ENCODE assay signal across 8 cellular contexts in the genomic region with DNA sequence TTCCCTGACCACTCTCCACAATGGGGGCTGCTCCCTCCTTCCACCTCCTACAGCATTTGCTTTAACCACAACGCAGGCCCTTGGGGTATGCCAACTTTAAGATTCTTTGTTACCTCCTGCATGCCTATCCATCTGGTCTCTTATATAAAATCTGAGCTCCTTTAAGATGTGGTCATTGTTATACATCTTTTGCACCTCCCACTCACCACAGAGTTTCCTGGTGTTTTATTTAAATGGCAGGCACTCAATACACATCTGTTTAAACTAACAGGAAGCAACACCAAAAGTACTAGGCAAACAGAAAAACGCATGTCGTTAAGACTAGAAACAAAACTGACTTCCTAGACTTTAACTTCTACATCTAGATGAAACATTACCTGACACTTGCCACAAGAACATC. TPM values are rescaled to one million over a fixed set of nuclear protein-coding genes. Genes with fewer than 3 reads are reported as not detected.
DNase-seq lines count a peak whose midpoint lies in the region; ATAC-seq, FAIRE-seq and TF ChIP-seq lines count a peak whose summit lies in the region.

No MANE protein-coding gene starts in this region.

- H3K79me2 ChIP-seq in SK-N-SH (ENCODE audit: insufficient read depth), result peaks cover 37% of the 10 kb centered on the region

- H3K4me3 ChIP-seq in Peyer's patch (no peak overlapping the region), SK-N-SH (ENCODE audit: low read depth in 2 of 2, low read length in 1 of 2) (no peak overlapping the region)

- H2AFZ ChIP-seq in SK-N-SH (ENCODE audit: low read depth), result no peak overlapping the region

- ATAC-seq in GM18505 (IDR thresholded peaks at IDR 0.05; ENCODE audit: unreplicated experiment), result peak; percentile 60
- ATAC-seq in GM21360 (IDR thresholded peaks at IDR 0.05; ENCODE audit: unreplicated experiment), result peak; percentile 47
- peak; percentile 90 for ATAC-seq in HG03354 (IDR thresholded peaks at IDR 0.05; ENCODE audit: poor library complexity, severe bottlenecking, unreplicated experiment)

- H3K27ac ChIP-seq in Peyer's patch, result no peak overlapping the region
- no peak overlapping the region for H3K27ac ChIP-seq in SK-N-SH (ENCODE audit: low read depth in 2 of 2, low read length in 1 of 2)

- no peak for TF ChIP-seq RAD21 in SK-N-SH (IDR thresholded peaks at IDR 0.05; ENCODE audit: low read length)

- H3F3A ChIP-seq in SK-N-SH (replicated peaks; ENCODE audit: insufficient read depth), result no peaks in the 10 kb centered on the region

- FAIRE-seq in GM12892 (lab: Jason Lieb, UNC), result no peak

- no peaks in the 10 kb centered on the region for H3K36me3 ChIP-seq in Peyer's patch
- H3K36me3 ChIP-seq in SK-N-SH (replicated peaks in 1 of 2; ENCODE audit: control insufficient read depth in 1 of 2, insufficient read depth in 2 of 2, low read length in 1 of 2), result no peaks in the 10 kb centered on the region

- no peaks in the 10 kb centered on the region for H3K9me2 ChIP-seq in SK-N-SH

- TF ChIP-seq POLR2A in GM18505 (IDR thresholded peaks at IDR 0.05; ENCODE audit: borderline replicate concordance, extremely low read depth, insufficient read depth, insufficient read length), result no peak
- TF ChIP-seq POLR2A in Peyer's patch (IDR thresholded peaks at IDR 0.05), result no peak
- no peak for TF ChIP-seq POLR2A in GM12892 (IDR thresholded peaks at IDR 0.05; ENCODE audit: low read depth, low read length)

- H3K27me3 ChIP-seq in Peyer's patch (no peaks in the 10 kb centered on the region), SK-N-SH (ENCODE audit: insufficient read depth) (no peaks in the 10 kb centered on the region)

- H4K20me1 ChIP-seq in SK-N-SH (ENCODE audit: insufficient read depth), result 0 out of 2 replicates have a peak, but pooled peaks cover 17% of the 10 kb centered on the region

- peak; percentile 17 for DNase-seq in effector CD4-positive, alpha-beta T cell
- DNase-seq in Peyer's patch (no peak), SK-N-SH (no peak), GM12892 (ENCODE audit: insufficient read length) (no peak), COR-L47 (lab: John Stamatoyannopoulos, UW) (no peak)

- no peak for TF ChIP-seq EP300 in SK-N-SH (IDR thresholded peaks at IDR 0.05; ENCODE audit: borderline replicate concordance in 1 of 2, low read depth in 1 of 2, low read length in 1 of 2)

- no peak overlapping the region for H3K9ac ChIP-seq in SK-N-SH

- H3K4me2 ChIP-seq in SK-N-SH, result no peak overlapping the region

- no peaks in the 10 kb centered on the region for H3K9me3 ChIP-seq in Peyer's patch
- no peaks in the 10 kb centered on the region for H3K9me3 ChIP-seq in SK-N-SH

- CTCF ChIA-PET in SK-N-SH (lab: Yijun Ruan, JAX), result interaction anchor here (0.9 to 1.0 kb wide), 2 partner anchors 13 to 116 kb away, joined by 3 read pairs; no protein-coding TSS in a partner anchor

- TF ChIP-seq CTCF in Peyer's patch (IDR thresholded peaks at IDR 0.05) (no peak), SK-N-SH (IDR thresholded peaks at IDR 0.05) (no peak)

- 90% methylated on average over 3 of the region's 3 CpGs for WGBS in SK-N-SH (ENCODE audit: low lambda C conversion rate)

- H3K4me1 ChIP-seq in Peyer's patch, result peaks cover 0 to 9% (median 0%) of the 10 kb centered on the region in 4 donors
- H3K4me1 ChIP-seq in SK-N-SH (ENCODE audit: control insufficient read depth in 1 of 2, insufficient read depth in 2 of 2, low read depth in 1 of 2, low read length in 1 of 2), result no peaks in the 10 kb centered on the region; a peak in 1 of 4 replicates

- POLR2A ChIA-PET in SK-N-SH (lab: Yijun Ruan, JAX), result no interaction called here

TF ChIP-seq in SK-N-SH, 30 proteins besides CTCF, POLR2A, EP300 and RAD21:
- TF ChIP-seq, protein P1, sequence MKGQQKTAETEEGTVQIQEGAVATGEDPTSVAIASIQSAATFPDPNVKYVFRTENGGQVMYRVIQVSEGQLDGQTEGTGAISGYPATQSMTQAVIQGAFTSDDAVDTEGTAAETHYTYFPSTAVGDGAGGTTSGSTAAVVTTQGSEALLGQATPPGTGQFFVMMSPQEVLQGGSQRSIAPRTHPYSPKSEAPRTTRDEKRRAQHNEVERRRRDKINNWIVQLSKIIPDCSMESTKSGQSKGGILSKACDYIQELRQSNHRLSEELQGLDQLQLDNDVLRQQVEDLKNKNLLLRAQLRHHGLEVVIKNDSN (IDR thresholded peaks at IDR 0.05; ENCODE audit: borderline replicate concordance, low read depth), result no peak
- TF ChIP-seq ELF1 (IDR thresholded peaks at IDR 0.05) (no peak), SIN3A (IDR thresholded peaks at IDR 0.05; ENCODE audit: borderline replicate concordance, low read depth, low read length) (no peak), GABPA (IDR thresholded peaks at IDR 0.05; ENCODE audit: low read depth) (no peak), FOXM1 (IDR thresholded peaks at IDR 0.05; ENCODE audit: low read depth) (no peak), TAF1 (IDR thresholded peaks at IDR 0.05; ENCODE audit: borderline replicate concordance, low read depth, low read length) (no peak), MEF2A (IDR thresholded peaks at IDR 0.05; ENCODE audit: borderline replicate concordance, low read depth) (no peak)
- TF ChIP-seq, protein P2, sequence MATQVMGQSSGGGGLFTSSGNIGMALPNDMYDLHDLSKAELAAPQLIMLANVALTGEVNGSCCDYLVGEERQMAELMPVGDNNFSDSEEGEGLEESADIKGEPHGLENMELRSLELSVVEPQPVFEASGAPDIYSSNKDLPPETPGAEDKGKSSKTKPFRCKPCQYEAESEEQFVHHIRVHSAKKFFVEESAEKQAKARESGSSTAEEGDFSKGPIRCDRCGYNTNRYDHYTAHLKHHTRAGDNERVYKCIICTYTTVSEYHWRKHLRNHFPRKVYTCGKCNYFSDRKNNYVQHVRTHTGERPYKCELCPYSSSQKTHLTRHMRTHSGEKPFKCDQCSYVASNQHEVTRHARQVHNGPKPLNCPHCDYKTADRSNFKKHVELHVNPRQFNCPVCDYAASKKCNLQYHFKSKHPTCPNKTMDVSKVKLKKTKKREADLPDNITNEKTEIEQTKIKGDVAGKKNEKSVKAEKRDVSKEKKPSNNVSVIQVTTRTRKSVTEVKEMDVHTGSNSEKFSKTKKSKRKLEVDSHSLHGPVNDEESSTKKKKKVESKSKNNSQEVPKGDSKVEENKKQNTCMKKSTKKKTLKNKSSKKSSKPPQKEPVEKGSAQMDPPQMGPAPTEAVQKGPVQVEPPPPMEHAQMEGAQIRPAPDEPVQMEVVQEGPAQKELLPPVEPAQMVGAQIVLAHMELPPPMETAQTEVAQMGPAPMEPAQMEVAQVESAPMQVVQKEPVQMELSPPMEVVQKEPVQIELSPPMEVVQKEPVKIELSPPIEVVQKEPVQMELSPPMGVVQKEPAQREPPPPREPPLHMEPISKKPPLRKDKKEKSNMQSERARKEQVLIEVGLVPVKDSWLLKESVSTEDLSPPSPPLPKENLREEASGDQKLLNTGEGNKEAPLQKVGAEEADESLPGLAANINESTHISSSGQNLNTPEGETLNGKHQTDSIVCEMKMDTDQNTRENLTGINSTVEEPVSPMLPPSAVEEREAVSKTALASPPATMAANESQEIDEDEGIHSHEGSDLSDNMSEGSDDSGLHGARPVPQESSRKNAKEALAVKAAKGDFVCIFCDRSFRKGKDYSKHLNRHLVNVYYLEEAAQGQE (IDR thresholded peaks at IDR 0.05; ENCODE audit: low read depth, low read length), result no peak

RNA-seq across cellular contexts. Expression of a gene that starts 36.3 kb away (rescaled TPM):
- total RNA-seq in Peyer's patch, result 10 to 100 TPM; 16.5 to 87.8 (median 60.3) TPM
- polyA plus RNA-seq in SK-N-SH (2012; rRNA removed), result 16.0 and 20.0 TPM in 2 replicates
- polyA plus RNA-seq in SK-N-SH (2012; cell fraction: cytosol; rRNA removed), result 17.7 and 17.9 TPM in 2 replicates
- polyA plus RNA-seq in SK-N-SH (2012; cell fraction: nucleus; rRNA removed), result 21.0 and 37.5 TPM in 2 replicates
- polyA plus RNA-seq in GM12892 (2012; ENCODE audit: missing spikeins), result 16.4 TPM
